Comparison of ENCODE assay signal across 8 cellular contexts in genomic region chr11:72042059-72042425, GRCh38. TPM values are rescaled to one million over a fixed set of nuclear protein-coding genes. Genes with fewer than 3 reads are reported as not detected.
DNase-seq lines count a peak whose midpoint lies in the region; ATAC-seq and TF ChIP-seq lines count a peak whose summit lies in the region.

No MANE protein-coding gene starts in this region.

- CTCF ChIA-PET in BJ (lab: Yijun Ruan, JAX), result interaction anchor here (1.0 to 2.0 kb wide), 3 partner anchors 49 to 389 kb away, joined by 3 to 6 read pairs (median 3); no protein-coding TSS in a partner anchor

- H3K27me3 ChIP-seq in BJ (ENCODE audit: control insufficient read depth, insufficient read depth, low read length) (no peaks in the 10 kb centered on the region), endocrine pancreas (ENCODE audit: control insufficient read depth, insufficient read depth, low read length) (no peaks in the 10 kb centered on the region), neuron (ENCODE audit: insufficient read depth, low read length) (no peaks in the 10 kb centered on the region)

- POLR2A ChIA-PET in BJ (lab: Charles Lee), result interaction anchor here (0.5 kb wide), 1 partner anchor 21 kb away, joined by 14 read pairs; no protein-coding TSS in a partner anchor

- no peak for ATAC-seq in GM21723 (IDR thresholded peaks at IDR 0.05; ENCODE audit: unreplicated experiment)

- no peak for DNase-seq in BJ (ENCODE audit: low read depth)
- DNase-seq in LNCaP clone FGC (ENCODE audit: low read depth), result no peak
- DNase-seq in stimulated activated CD4-positive, alpha-beta T cell treated with anti-CD3 and anti-CD28 coated beads, Interleukin-4, amount 100 ng/mL, for 24 hours, result no peak
- DNase-seq in mucosa of gallbladder (ENCODE audit: low spot score), result no peak
- DNase-seq in NOMO-1 treated with dmso at 0.1 percent for 144 hours (lab: John Stamatoyannopoulos, UW; ENCODE audit: unreplicated experiment), result no peak

- H3K4me1 ChIP-seq in endocrine pancreas (ENCODE audit: control insufficient read depth, insufficient read depth, low read length) (no peaks in the 10 kb centered on the region), neuron (ENCODE audit: insufficient read depth, low read length) (peaks cover 41% of the 10 kb centered on the region)

- H3K36me3 ChIP-seq in BJ (ENCODE audit: control insufficient read depth, insufficient read depth, low read length) (no peaks in the 10 kb centered on the region), endocrine pancreas (ENCODE audit: control insufficient read depth, insufficient read depth, low read length) (no peaks in the 10 kb centered on the region), neuron (ENCODE audit: insufficient read depth, low read length) (peaks cover 3% of the 10 kb centered on the region)

- TF ChIP-seq CTCF in BJ (IDR thresholded peaks at IDR 0.05; ENCODE audit: insufficient read depth, low read depth, low read length) (no peak), LNCaP clone FGC (IDR thresholded peaks at IDR 0.05; ENCODE audit: control insufficient read depth, extremely low read depth, insufficient read depth) (no peak)

- peak overlapping the region; percentile 17 for H2AFZ ChIP-seq in neuron (ENCODE audit: low read depth, low read length)

- H3K9ac ChIP-seq in endocrine pancreas (ENCODE audit: control insufficient read depth, insufficient read depth, low read length), result peak overlapping the region; percentile 86

- H3K4me3 ChIP-seq in BJ (ENCODE audit: low read depth, low read length) (peak overlapping the region; percentile 75), LNCaP clone FGC (ENCODE audit: low read depth, low read length) (peak overlapping the region; percentile 56), endocrine pancreas (ENCODE audit: control insufficient read depth, insufficient read depth, low read length) (peak overlapping the region; percentile 82), neuron (ENCODE audit: low read length) (peak overlapping the region; percentile 68)

- H3K9me3 ChIP-seq in endocrine pancreas (ENCODE audit: control insufficient read depth, low read length), result no peaks in the 10 kb centered on the region
- H3K9me3 ChIP-seq in neuron (ENCODE audit: low read length), result no peaks in the 10 kb centered on the region

RNA-seq across cellular contexts. Expression of gene NUMA1, which starts 38.3 kb away (rescaled TPM):
- polyA plus RNA-seq in BJ (2011; rRNA removed), result 87.1 and 120 TPM in 2 replicates
- 172 and 241 TPM in 2 replicates for polyA minus RNA-seq in BJ (2011; rRNA and poly(A)+ RNA removed)
- total RNA-seq in mucosa of gallbladder, result 261 TPM

RNA-seq across cellular contexts. Expression of gene LRRC51, which starts 38.6 kb away (rescaled TPM):
- polyA plus RNA-seq in BJ (2011; rRNA removed), result 9.8 TPM in 2 replicates
- polyA minus RNA-seq in BJ (2011; rRNA and poly(A)+ RNA removed), result 4.2 and 10.7 TPM in 2 replicates
- 12.9 TPM for total RNA-seq in mucosa of gallbladder

RNA-seq across cellular contexts. Expression of gene IL18BP, which starts 43.3 kb away (rescaled TPM):
- 2.5 and 3.2 TPM in 2 replicates for polyA plus RNA-seq in BJ (2011; rRNA removed)
- 5.0 and 7.6 TPM in 2 replicates for polyA minus RNA-seq in BJ (2011; rRNA and poly(A)+ RNA removed)
- 10.6 TPM for total RNA-seq in mucosa of gallbladder
